In genomic region chr1:110035236-110035752, GRCh38 we compare ENCODE assay signal across 8 cellular contexts. TPM values are rescaled to one million over a fixed set of nuclear protein-coding genes. Genes with fewer than 3 reads are reported as not detected.
DNase-seq lines count a peak whose midpoint lies in the region; ATAC-seq and TF ChIP-seq lines count a peak whose summit lies in the region.

No MANE protein-coding gene starts in this region.

- H3K4me3 ChIP-seq in ACC112 (ENCODE audit: low read depth, low read length) = peak overlapping the region; percentile 92
- H3K4me3 ChIP-seq in OCI-LY3 (ENCODE audit: low read length) = peak overlapping the region; percentile 95
- peak overlapping the region; percentile 46 for H3K4me3 ChIP-seq in endocrine pancreas (ENCODE audit: control insufficient read depth, insufficient read depth, low read length)

- H3K36me3 ChIP-seq in ACC112 (ENCODE audit: insufficient read depth, low read length) = peaks cover 12% of the 10 kb centered on the region; the same call in 1 of the 2 replicates
- peaks cover 9% of the 10 kb centered on the region for H3K36me3 ChIP-seq in OCI-LY3 (replicated peaks; ENCODE audit: low read depth, low read length)
- no peaks in the 10 kb centered on the region for H3K36me3 ChIP-seq in endocrine pancreas (ENCODE audit: control insufficient read depth, insufficient read depth, low read length)

- H3K9me3 ChIP-seq in OCI-LY3 (ENCODE audit: insufficient read depth, low read length) = no peaks in the 10 kb centered on the region
- H3K9me3 ChIP-seq in endocrine pancreas (ENCODE audit: control insufficient read depth, low read length) = no peaks in the 10 kb centered on the region

- H3K27ac ChIP-seq in ACC112 (ENCODE audit: low read depth, low read length) = peak overlapping the region; percentile 75; the same call in 1 of the 2 replicates
- H3K27ac ChIP-seq in OCI-LY3 (ENCODE audit: low read length) = no peak overlapping the region

- H3K79me2 ChIP-seq in ACC112 (ENCODE audit: control insufficient read depth, insufficient read depth, low read length, unreplicated experiment) (peaks cover 31% of the 10 kb centered on the region), OCI-LY3 (ENCODE audit: low read length) (peaks cover 19% of the 10 kb centered on the region)

- H4K20me1 ChIP-seq in OCI-LY3 (ENCODE audit: insufficient read depth, low read length) = no peaks in the 10 kb centered on the region

- TF ChIP-seq CTCF in OCI-LY3 (IDR thresholded peaks at IDR 0.05; ENCODE audit: low read depth, low read length) = no peak
- TF ChIP-seq CTCF in neural crest cell (conservative IDR thresholded peaks at IDR 0.05) = no peak

- H2AFZ ChIP-seq in ACC112 (ENCODE audit: low read length, unreplicated experiment) (peak overlapping the region; percentile 97), OCI-LY3 (ENCODE audit: low read depth, low read length) (no peak overlapping the region)

- peaks cover 9% of the 10 kb centered on the region for H3K36me3 Mint-ChIP-seq in neural crest cell (ENCODE audit: low read depth)

- DNase-seq in neural crest cell (ENCODE audit: low read depth, low spot score) (no peak), globus pallidus (ENCODE audit: low spot score) (no peak)

- no peaks in the 10 kb centered on the region for H3K27me3 Mint-ChIP-seq in neural crest cell (ENCODE audit: low read depth)

- peak overlapping the region; percentile 38 for H3K27ac Mint-ChIP-seq in neural crest cell (ENCODE audit: unreplicated experiment)

- H3K4me1 ChIP-seq in ACC112 (ENCODE audit: control insufficient read depth, insufficient read depth, low read length, unreplicated experiment) = peaks cover 30% of the 10 kb centered on the region
- H3K4me1 ChIP-seq in OCI-LY3 (ENCODE audit: low read length) = peaks cover 28% of the 10 kb centered on the region
- no peaks in the 10 kb centered on the region for H3K4me1 ChIP-seq in endocrine pancreas (ENCODE audit: control insufficient read depth, insufficient read depth, low read length)

- H3K4me2 ChIP-seq in OCI-LY3 (ENCODE audit: low read length) = peak overlapping the region; percentile 95

- peak overlapping the region; percentile 94 for H3K4me3 Mint-ChIP-seq in neural crest cell

- peaks cover 41% of the 10 kb centered on the region for H3K4me1 Mint-ChIP-seq in neural crest cell

- H3K9ac ChIP-seq in OCI-LY3 (ENCODE audit: low read length) (peak overlapping the region; percentile 89), endocrine pancreas (ENCODE audit: control insufficient read depth, insufficient read depth, low read length) (peak overlapping the region; percentile 20)

- H3K27me3 ChIP-seq in ACC112 (ENCODE audit: insufficient read depth, low read length) (no peaks in the 10 kb centered on the region), OCI-LY3 (ENCODE audit: low read depth, low read length) (no peaks in the 10 kb centered on the region), endocrine pancreas (ENCODE audit: control insufficient read depth, insufficient read depth, low read length) (no peaks in the 10 kb centered on the region)

- H3K9me3 Mint-ChIP-seq in neural crest cell = peaks cover 4% of the 10 kb centered on the region

- ATAC-seq in GM19372 (IDR thresholded peaks at IDR 0.05; ENCODE audit: low read depth, unreplicated experiment) = peak; percentile 19
- no peak for ATAC-seq in GM18511 (IDR thresholded peaks at IDR 0.05; ENCODE audit: unreplicated experiment)
- ATAC-seq in HG03460 (IDR thresholded peaks at IDR 0.05; ENCODE audit: unreplicated experiment) = no peak

RNA-seq across cellular contexts. Expression of gene STRIP1, which starts 0.9 kb away (rescaled TPM):
- 69.1 and 71.0 TPM in 2 replicates for total RNA-seq in neural crest cell

RNA-seq across cellular contexts. Expression of gene ALX3, which starts 35.2 kb away (rescaled TPM):
- total RNA-seq in neural crest cell = 0.21 TPM in 1 of 2 replicates, not detected in the other

RNA-seq across cellular contexts. Expression of gene AHCYL1, which starts 50.7 kb away (rescaled TPM):
- total RNA-seq in neural crest cell = 90.1 and 94.0 TPM in 2 replicates
